In the genomic region with DNA sequence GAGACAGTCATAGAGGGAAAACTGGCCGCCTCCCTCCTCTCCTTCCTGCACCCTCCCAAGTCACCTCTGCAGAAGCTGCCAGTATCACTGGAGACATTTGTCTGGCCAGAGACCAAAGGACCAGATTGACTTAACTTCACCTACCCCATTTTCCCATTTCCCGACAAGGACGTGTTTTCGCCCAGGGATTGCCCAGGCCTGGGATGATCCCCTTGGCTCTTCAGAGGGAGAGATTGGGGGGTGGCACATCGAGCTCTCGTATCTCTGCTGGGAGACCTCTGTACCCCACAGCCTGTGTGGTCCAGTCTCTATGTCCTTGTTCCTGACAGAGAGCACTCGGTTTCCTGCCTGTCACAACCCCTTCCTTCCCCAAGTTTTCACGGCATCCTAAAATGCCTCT, we compare ENCODE assay signal across 1 cellular context.
TF ChIP-seq lines count a peak whose summit lies in the region.

No MANE protein-coding gene starts in this region.

TF ChIP-seq in H1, 55 proteins besides CTCF, POLR2A, EP300 and RAD21:
- TF ChIP-seq, protein P1, sequence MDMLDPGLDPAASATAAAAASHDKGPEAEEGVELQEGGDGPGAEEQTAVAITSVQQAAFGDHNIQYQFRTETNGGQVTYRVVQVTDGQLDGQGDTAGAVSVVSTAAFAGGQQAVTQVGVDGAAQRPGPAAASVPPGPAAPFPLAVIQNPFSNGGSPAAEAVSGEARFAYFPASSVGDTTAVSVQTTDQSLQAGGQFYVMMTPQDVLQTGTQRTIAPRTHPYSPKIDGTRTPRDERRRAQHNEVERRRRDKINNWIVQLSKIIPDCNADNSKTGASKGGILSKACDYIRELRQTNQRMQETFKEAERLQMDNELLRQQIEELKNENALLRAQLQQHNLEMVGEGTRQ (IDR thresholded peaks at IDR 0.05; ENCODE audit: low read length), result no peak
- TF ChIP-seq NRF1 (IDR thresholded peaks at IDR 0.05; ENCODE audit: low read depth, low read length) (no peak), CEBPB (IDR thresholded peaks at IDR 0.05; ENCODE audit: low read depth, low read length) (no peak), TBP (IDR thresholded peaks at IDR 0.05; ENCODE audit: low read depth, low read length) (no peak), TAF7 (optimal IDR thresholded peaks at IDR 0.05; ENCODE audit: borderline replicate concordance, low read depth, low read length) (no peak), SP2 (IDR thresholded peaks at IDR 0.05; ENCODE audit: low read length) (no peak), HDAC6 (IDR thresholded peaks at IDR 0.05; ENCODE audit: low read depth, low read length) (no peak), KDM1A (IDR thresholded peaks at IDR 0.05; ENCODE audit: borderline replicate concordance, low read length) (no peak), CREB1 (IDR thresholded peaks at IDR 0.05) (no peak), TAF1 (IDR thresholded peaks at IDR 0.05; ENCODE audit: low read depth, low read length) (no peak), KDM5A (IDR thresholded peaks at IDR 0.05; ENCODE audit: low read length) (no peak), FOSL1 (IDR thresholded peaks at IDR 0.05; ENCODE audit: insufficient read depth, low read depth, low read length) (no peak), RXRA (IDR thresholded peaks at IDR 0.05; ENCODE audit: insufficient read depth, low read depth, low read length) (no peak), SIRT6 (IDR thresholded peaks at IDR 0.05; ENCODE audit: low read length) (no peak)
- TF ChIP-seq, protein P2, sequence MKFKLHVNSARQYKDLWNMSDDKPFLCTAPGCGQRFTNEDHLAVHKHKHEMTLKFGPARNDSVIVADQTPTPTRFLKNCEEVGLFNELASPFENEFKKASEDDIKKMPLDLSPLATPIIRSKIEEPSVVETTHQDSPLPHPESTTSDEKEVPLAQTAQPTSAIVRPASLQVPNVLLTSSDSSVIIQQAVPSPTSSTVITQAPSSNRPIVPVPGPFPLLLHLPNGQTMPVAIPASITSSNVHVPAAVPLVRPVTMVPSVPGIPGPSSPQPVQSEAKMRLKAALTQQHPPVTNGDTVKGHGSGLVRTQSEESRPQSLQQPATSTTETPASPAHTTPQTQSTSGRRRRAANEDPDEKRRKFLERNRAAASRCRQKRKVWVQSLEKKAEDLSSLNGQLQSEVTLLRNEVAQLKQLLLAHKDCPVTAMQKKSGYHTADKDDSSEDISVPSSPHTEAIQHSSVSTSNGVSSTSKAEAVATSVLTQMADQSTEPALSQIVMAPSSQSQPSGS (IDR thresholded peaks at IDR 0.05; ENCODE audit: low read length), result no peak
- TF ChIP-seq, protein P3, sequence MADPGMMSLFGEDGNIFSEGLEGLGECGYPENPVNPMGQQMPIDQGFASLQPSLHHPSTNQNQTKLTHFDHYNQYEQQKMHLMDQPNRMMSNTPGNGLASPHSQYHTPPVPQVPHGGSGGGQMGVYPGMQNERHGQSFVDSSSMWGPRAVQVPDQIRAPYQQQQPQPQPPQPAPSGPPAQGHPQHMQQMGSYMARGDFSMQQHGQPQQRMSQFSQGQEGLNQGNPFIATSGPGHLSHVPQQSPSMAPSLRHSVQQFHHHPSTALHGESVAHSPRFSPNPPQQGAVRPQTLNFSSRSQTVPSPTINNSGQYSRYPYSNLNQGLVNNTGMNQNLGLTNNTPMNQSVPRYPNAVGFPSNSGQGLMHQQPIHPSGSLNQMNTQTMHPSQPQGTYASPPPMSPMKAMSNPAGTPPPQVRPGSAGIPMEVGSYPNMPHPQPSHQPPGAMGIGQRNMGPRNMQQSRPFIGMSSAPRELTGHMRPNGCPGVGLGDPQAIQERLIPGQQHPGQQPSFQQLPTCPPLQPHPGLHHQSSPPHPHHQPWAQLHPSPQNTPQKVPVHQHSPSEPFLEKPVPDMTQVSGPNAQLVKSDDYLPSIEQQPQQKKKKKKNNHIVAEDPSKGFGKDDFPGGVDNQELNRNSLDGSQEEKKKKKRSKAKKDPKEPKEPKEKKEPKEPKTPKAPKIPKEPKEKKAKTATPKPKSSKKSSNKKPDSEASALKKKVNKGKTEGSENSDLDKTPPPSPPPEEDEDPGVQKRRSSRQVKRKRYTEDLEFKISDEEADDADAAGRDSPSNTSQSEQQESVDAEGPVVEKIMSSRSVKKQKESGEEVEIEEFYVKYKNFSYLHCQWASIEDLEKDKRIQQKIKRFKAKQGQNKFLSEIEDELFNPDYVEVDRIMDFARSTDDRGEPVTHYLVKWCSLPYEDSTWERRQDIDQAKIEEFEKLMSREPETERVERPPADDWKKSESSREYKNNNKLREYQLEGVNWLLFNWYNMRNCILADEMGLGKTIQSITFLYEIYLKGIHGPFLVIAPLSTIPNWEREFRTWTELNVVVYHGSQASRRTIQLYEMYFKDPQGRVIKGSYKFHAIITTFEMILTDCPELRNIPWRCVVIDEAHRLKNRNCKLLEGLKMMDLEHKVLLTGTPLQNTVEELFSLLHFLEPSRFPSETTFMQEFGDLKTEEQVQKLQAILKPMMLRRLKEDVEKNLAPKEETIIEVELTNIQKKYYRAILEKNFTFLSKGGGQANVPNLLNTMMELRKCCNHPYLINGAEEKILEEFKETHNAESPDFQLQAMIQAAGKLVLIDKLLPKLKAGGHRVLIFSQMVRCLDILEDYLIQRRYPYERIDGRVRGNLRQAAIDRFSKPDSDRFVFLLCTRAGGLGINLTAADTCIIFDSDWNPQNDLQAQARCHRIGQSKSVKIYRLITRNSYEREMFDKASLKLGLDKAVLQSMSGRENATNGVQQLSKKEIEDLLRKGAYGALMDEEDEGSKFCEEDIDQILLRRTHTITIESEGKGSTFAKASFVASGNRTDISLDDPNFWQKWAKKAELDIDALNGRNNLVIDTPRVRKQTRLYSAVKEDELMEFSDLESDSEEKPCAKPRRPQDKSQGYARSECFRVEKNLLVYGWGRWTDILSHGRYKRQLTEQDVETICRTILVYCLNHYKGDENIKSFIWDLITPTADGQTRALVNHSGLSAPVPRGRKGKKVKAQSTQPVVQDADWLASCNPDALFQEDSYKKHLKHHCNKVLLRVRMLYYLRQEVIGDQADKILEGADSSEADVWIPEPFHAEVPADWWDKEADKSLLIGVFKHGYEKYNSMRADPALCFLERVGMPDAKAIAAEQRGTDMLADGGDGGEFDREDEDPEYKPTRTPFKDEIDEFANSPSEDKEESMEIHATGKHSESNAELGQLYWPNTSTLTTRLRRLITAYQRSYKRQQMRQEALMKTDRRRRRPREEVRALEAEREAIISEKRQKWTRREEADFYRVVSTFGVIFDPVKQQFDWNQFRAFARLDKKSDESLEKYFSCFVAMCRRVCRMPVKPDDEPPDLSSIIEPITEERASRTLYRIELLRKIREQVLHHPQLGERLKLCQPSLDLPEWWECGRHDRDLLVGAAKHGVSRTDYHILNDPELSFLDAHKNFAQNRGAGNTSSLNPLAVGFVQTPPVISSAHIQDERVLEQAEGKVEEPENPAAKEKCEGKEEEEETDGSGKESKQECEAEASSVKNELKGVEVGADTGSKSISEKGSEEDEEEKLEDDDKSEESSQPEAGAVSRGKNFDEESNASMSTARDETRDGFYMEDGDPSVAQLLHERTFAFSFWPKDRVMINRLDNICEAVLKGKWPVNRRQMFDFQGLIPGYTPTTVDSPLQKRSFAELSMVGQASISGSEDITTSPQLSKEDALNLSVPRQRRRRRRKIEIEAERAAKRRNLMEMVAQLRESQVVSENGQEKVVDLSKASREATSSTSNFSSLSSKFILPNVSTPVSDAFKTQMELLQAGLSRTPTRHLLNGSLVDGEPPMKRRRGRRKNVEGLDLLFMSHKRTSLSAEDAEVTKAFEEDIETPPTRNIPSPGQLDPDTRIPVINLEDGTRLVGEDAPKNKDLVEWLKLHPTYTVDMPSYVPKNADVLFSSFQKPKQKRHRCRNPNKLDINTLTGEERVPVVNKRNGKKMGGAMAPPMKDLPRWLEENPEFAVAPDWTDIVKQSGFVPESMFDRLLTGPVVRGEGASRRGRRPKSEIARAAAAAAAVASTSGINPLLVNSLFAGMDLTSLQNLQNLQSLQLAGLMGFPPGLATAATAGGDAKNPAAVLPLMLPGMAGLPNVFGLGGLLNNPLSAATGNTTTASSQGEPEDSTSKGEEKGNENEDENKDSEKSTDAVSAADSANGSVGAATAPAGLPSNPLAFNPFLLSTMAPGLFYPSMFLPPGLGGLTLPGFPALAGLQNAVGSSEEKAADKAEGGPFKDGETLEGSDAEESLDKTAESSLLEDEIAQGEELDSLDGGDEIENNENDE (IDR thresholded peaks at IDR 0.05; ENCODE audit: insufficient replicate concordance, low read length), result no peak
- TF ChIP-seq, protein P4, sequence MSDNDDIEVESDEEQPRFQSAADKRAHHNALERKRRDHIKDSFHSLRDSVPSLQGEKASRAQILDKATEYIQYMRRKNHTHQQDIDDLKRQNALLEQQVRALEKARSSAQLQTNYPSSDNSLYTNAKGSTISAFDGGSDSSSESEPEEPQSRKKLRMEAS (IDR thresholded peaks at IDR 0.05), result no peak
